In genomic region chr7:157910446-157910845, GRCh38 we compare ENCODE assay signal across 22 cellular contexts.
"Had no signal": no experiment of that assay in that cellular context is flagged by ENCODE, and none has a peak within 500 bp of the region (broad histone marks: within the 10 kb centered on the region; RNA-seq: fewer than 3 reads in every experiment).

No MANE protein-coding gene starts in this region.

- H3K27me3 ChIP-seq: body of pancreas, colonic mucosa, transverse colon had no signal

- ATAC-seq: activated CD8-positive, alpha-beta T cell treated with anti-CD3 and anti-CD28 coated beads, Interleukin-2, amount 10 ng/mL, durations not matched to agents 7 days and 5 days; body of pancreas; left lobe of liver; right cardiac atrium had no signal

- H3K4me1 Mint-ChIP-seq: activated CD4-positive, alpha-beta T cell treated with anti-CD3 and anti-CD28 coated beads, Interleukin-2, amount 10 ng/mL, durations not matched to agents 7 days and 5 days had no signal

- DNase-seq: activated CD4-positive, alpha-beta T cell treated with anti-CD3 and anti-CD28 coated beads, Interleukin-2, amount 10 ng/mL, durations not matched to agents 7 days and 5 days; activated CD8-positive, alpha-beta T cell treated with anti-CD3 and anti-CD28 coated beads, Interleukin-2, amount 10 ng/mL, durations not matched to agents 7 days and 5 days; activated naive CD4-positive, alpha-beta T cell treated with anti-CD3 and anti-CD28 coated beads for 36 hours; activated T-cell treated with anti-CD3 and anti-CD28 coated beads, Interleukin-2, amount 50 U/mL, for 24 hours; body of pancreas; caudate nucleus; colonic mucosa; erythroblast; foreskin melanocyte; glutamatergic neuron; hypothalamus; islet precursor cell; mammary epithelial cell; nephron progenitor cell; right cardiac atrium; stimulated activated CD4-positive, alpha-beta T cell treated with anti-CD3 and anti-CD28 coated beads, Interleukin-2, amount 100 ng/mL, for 24 hours; T1000; transverse colon had no signal

- H3K4me3 ChIP-seq: body of pancreas, colonic mucosa, prostate gland, transverse colon had no signal

- H3K9me3 ChIP-seq: body of pancreas, colonic mucosa, prostate gland had no signal

- H3K4me1 ChIP-seq: body of pancreas, colonic mucosa, prostate gland, transverse colon had no signal

- H3K27ac ChIP-seq: body of pancreas, colonic mucosa, prostate gland, transverse colon had no signal

- H3K4me3 Mint-ChIP-seq: activated CD4-positive, alpha-beta T cell treated with anti-CD3 and anti-CD28 coated beads, Interleukin-2, amount 10 ng/mL, durations not matched to agents 7 days and 5 days; activated CD8-positive, alpha-beta T cell treated with anti-CD3 and anti-CD28 coated beads, Interleukin-2, amount 10 ng/mL, durations not matched to agents 7 days and 5 days; activated naive CD4-positive, alpha-beta T cell treated with anti-CD3 and anti-CD28 coated beads for 36 hours; activated T-cell treated with anti-CD3 and anti-CD28 coated beads, Interleukin-2, amount 50 U/mL, for 24 hours; nephron progenitor cell; stimulated activated naive CD8-positive, alpha-beta T cell treated with anti-CD3 and anti-CD28 coated beads, Interleukin-15, Interleukin-2, amounts not matched to agents 100 ng/mL and 50 ng/mL, for 24 hours had no signal

- H3K27ac Mint-ChIP-seq: activated CD4-positive, alpha-beta T cell treated with anti-CD3 and anti-CD28 coated beads, Interleukin-2, amount 10 ng/mL, durations not matched to agents 7 days and 5 days; activated CD8-positive, alpha-beta T cell treated with anti-CD3 and anti-CD28 coated beads, Interleukin-2, amount 10 ng/mL, durations not matched to agents 7 days and 5 days; activated naive CD4-positive, alpha-beta T cell treated with anti-CD3 and anti-CD28 coated beads for 36 hours; activated T-cell treated with anti-CD3 and anti-CD28 coated beads, Interleukin-2, amount 50 U/mL, for 24 hours; activated T-helper 2 cell treated with anti-CD3 and anti-CD28 coated beads, Interferon-gamma antibody, Interleukin-2, Interleukin-4, amounts not matched to agents 10 μg/mL and 5 μg/mL and 100 μg/mL, durations not matched to agents 14 hours and 24 hours and 36 hours; nephron progenitor cell; stimulated activated naive CD8-positive, alpha-beta T cell treated with anti-CD3 and anti-CD28 coated beads, Interleukin-15, Interleukin-2, amounts not matched to agents 100 ng/mL and 50 ng/mL, for 24 hours had no signal

- H3K36me3 ChIP-seq: colonic mucosa, prostate gland, transverse colon had no signal
